Comparison of ENCODE assay signal across 13 cellular contexts in genomic region chr1:208187499-208188041, GRCh38.
A peak's percentile ranks its signal among the peaks of the same experiment; 100 is the strongest.
DNase-seq lines count a peak whose midpoint lies in the region; ATAC-seq and TF ChIP-seq lines count a peak whose summit lies in the region.
"Had no signal": no experiment of that assay in that cellular context is flagged by ENCODE, and none has a peak within 500 bp of the region (broad histone marks: within the 10 kb centered on the region; RNA-seq: fewer than 3 reads in every experiment).

No MANE protein-coding gene starts in this region.

- ATAC-seq in GM19438 (IDR thresholded peaks at IDR 0.05; ENCODE audit: low read depth, unreplicated experiment) (peak; percentile 65), HG02943 (IDR thresholded peaks at IDR 0.05; ENCODE audit: low read depth, unreplicated experiment) (peak; percentile 63)
- ATAC-seq: heart left ventricle had no signal

- no peak overlapping the region for H3K4me3 ChIP-seq in GM12865 (ENCODE audit: low read depth, low read length)
- H3K4me3 ChIP-seq: heart left ventricle, testis had no signal

- peak; percentile 37 for DNase-seq in GM12865 (ENCODE audit: low read depth)
- peak; percentile 23 for DNase-seq in NOMO-1 treated with dmso at 0.1 percent for 144 hours (lab: John Stamatoyannopoulos, UW; ENCODE audit: unreplicated experiment)
- DNase-seq in activated CD8-positive, alpha-beta memory T cell treated with anti-CD3 and anti-CD28 coated beads for 24 hours: no peak
- DNase-seq in NCI-H446 treated with DMSO at 0.1 percent for 48 hours (lab: John Stamatoyannopoulos, UW): no peak
- no peak for DNase-seq in medulla oblongata (ENCODE audit: extremely low spot score)
- DNase-seq in GF-D8 (lab: John Stamatoyannopoulos, UW): no peak
- DNase-seq: activated effector memory CD4-positive, alpha-beta T cell treated with Interleukin-2 at 50 U/mL for 16 hours; heart left ventricle; KG1; NCI-H526 treated with DMSO at 0.1 percent for 48 hours; testis had no signal

- TF ChIP-seq CTCF in GM12865 (IDR thresholded peaks at IDR 0.05; ENCODE audit: insufficient read depth, low read depth, low read length, missing control alignments): no peak

Comparison
In these comparisons a context has a peak if more than half of its experiments do, and no peak if none do; other contexts are left out.
1. DNase-seq: peak in GM12865 (single experiment) and NOMO-1 treated with dmso at 0.1 percent for 144 hours (single experiment); none in activated CD8-positive, alpha-beta memory T cell treated with anti-CD3 and anti-CD28 coated beads for 24 hours (single experiment), NCI-H446 treated with DMSO at 0.1 percent for 48 hours (single experiment), medulla oblongata (single experiment) and GF-D8 (single experiment).